ENCODE assay signal across 15 cellular contexts in the genomic region with DNA sequence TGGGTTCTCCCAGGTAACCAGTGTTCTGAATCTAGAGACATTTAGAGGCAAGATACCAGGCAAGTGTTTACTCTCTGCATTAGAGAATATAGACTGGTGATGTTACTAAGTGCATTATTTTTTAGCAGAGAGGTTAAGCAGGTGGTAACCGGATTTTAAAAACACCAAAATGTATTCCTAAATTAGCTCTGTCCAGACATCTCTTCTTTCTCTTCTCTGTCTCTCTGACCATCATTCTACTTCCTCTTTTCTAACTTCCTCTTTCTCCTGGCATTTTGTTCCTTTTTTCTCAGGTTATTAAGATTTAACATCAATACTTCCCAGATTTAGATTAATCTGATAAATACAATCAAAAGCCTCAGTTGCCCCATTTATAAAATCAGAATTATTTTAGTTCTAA. TPM values are rescaled to one million over a fixed set of nuclear protein-coding genes. Genes with fewer than 3 reads are reported as not detected.
DNase-seq lines count a peak whose midpoint lies in the region; ATAC-seq and TF ChIP-seq lines count a peak whose summit lies in the region.
"Had no signal": no experiment of that assay in that cellular context is flagged by ENCODE, and none has a peak within 500 bp of the region (broad histone marks: within the 10 kb centered on the region; RNA-seq: fewer than 3 reads in every experiment).

No MANE protein-coding gene starts in this region.

- H3K36me3 Mint-ChIP-seq in CD14-positive monocyte (peaks cover 0 to 3% of the 10 kb centered on the region in 2 donors), HFFc6 (ENCODE audit: low read depth) (peaks cover 7% of the 10 kb centered on the region; the same call in 1 of the 2 replicates)
- no peaks in the 10 kb centered on the region for H3K36me3 Mint-ChIP-seq in activated naive CD8-positive, alpha-beta T cell treated with anti-CD3 and anti-CD28 coated beads, Interleukin-2, amount 50 U/mL, for 24 hours (ENCODE audit: low read depth)
- H3K36me3 Mint-ChIP-seq: activated naive CD8-positive, alpha-beta T cell treated with anti-CD3 and anti-CD28 coated beads, Interleukin-2, amount 10 ng/mL, durations not matched to agents 7 days and 5 days had no signal

- no peaks in the 10 kb centered on the region for H3K27me3 ChIP-seq in HL-60 (ENCODE audit: insufficient read depth, poor library complexity, severe bottlenecking)
- H3K27me3 ChIP-seq in lower lobe of right lung (ENCODE audit: low read depth), result no peaks in the 10 kb centered on the region

- H3K4me3 ChIP-seq in HL-60 (replicated peaks; ENCODE audit: insufficient read depth, low read length) (no peak overlapping the region), lower lobe of right lung (no peak overlapping the region)

- H3K27me3 Mint-ChIP-seq in CD14-positive monocyte (ENCODE audit: low read depth in 3 of 3) (peaks cover 3 to 15% (median 6%) of the 10 kb centered on the region in 3 donors), HFFc6 (ENCODE audit: insufficient read depth) (peaks cover 28% of the 10 kb centered on the region)
- H3K27me3 Mint-ChIP-seq in activated naive CD8-positive, alpha-beta T cell treated with anti-CD3 and anti-CD28 coated beads, Interleukin-2, amount 50 U/mL, for 24 hours, result peaks cover 26% of the 10 kb centered on the region

- no peaks in the 10 kb centered on the region for H3K4me1 ChIP-seq in lower lobe of right lung

- intact Hi-C loops in CD14-positive monocyte (cut with micrococcal nuclease), result no loop called here
- intact Hi-C loops in lower lobe of right lung (cut with DNase I), result no loop called here

- peak overlapping the region in 1 of 2 donors; percentile 9 for H3K4me3 Mint-ChIP-seq in CD14-positive monocyte
- H3K4me3 Mint-ChIP-seq in HFFc6, result no peak overlapping the region
- H3K4me3 Mint-ChIP-seq in activated naive CD8-positive, alpha-beta T cell treated with anti-CD3 and anti-CD28 coated beads, Interleukin-2, amount 50 U/mL, for 24 hours, result no peak overlapping the region
- H3K4me3 Mint-ChIP-seq: activated naive CD8-positive, alpha-beta T cell treated with anti-CD3 and anti-CD28 coated beads, Interleukin-2, amount 10 ng/mL, durations not matched to agents 7 days and 5 days had no signal

- H3K36me3 ChIP-seq in lower lobe of right lung, result no peaks in the 10 kb centered on the region

- H3K27ac Mint-ChIP-seq in CD14-positive monocyte (peak overlapping the region in 5 of 7 donors; percentile 5 to 77 (median 48)), HFFc6 (no peak overlapping the region)
- H3K27ac Mint-ChIP-seq in activated naive CD8-positive, alpha-beta T cell treated with anti-CD3 and anti-CD28 coated beads, Interleukin-2, amount 50 U/mL, for 24 hours, result no peak overlapping the region
- H3K27ac Mint-ChIP-seq: activated naive CD8-positive, alpha-beta T cell treated with anti-CD3 and anti-CD28 coated beads, Interleukin-2, amount 10 ng/mL, durations not matched to agents 7 days and 5 days had no signal

- peaks cover 9 to 17% (median 11%) of the 10 kb centered on the region in 7 donors for H3K9me3 Mint-ChIP-seq in CD14-positive monocyte
- peaks cover 9% of the 10 kb centered on the region for H3K9me3 Mint-ChIP-seq in HFFc6
- peaks cover 16% of the 10 kb centered on the region for H3K9me3 Mint-ChIP-seq in activated naive CD8-positive, alpha-beta T cell treated with anti-CD3 and anti-CD28 coated beads, Interleukin-2, amount 50 U/mL, for 24 hours

- DNase-seq in CD14-positive monocyte (ENCODE audit: low spot score) (no peak), HL-60 (ENCODE audit: low read depth in 1 of 2, low spot score in 1 of 2) (no peak), SKM-1 (lab: John Stamatoyannopoulos, UW; ENCODE audit: unreplicated experiment) (peak; percentile 82), hypothalamus (lab: John Stamatoyannopoulos, UW) (no peak), lower lobe of right lung (no peak), HFFc6 (no peak)
- no peak for DNase-seq in activated naive CD8-positive, alpha-beta T cell treated with anti-CD3 and anti-CD28 coated beads, Interleukin-2, amount 50 U/mL, for 24 hours
- DNase-seq: activated CD8-positive, alpha-beta memory T cell treated with anti-CD3 and anti-CD28 coated beads, Interleukin-2, amount 50 U/mL, for 4 hours; activated naive CD8-positive, alpha-beta T cell treated with anti-CD3 and anti-CD28 coated beads, Interleukin-2, amount 10 ng/mL, durations not matched to agents 7 days and 5 days; DMS79 treated with DMSO at 0.1 percent for 48 hours; erythroblast; NCI-H345; stimulated activated CD4-positive, alpha-beta T cell treated with anti-CD3 and anti-CD28 coated beads, Interleukin-12 subunit alpha, Interleukin-12 subunit beta, amount 100 ng/mL, for 4 hours; trophoblast cell had no signal

- H3K4me1 Mint-ChIP-seq in CD14-positive monocyte (peaks cover 10% of the 10 kb centered on the region), HFFc6 (ENCODE audit: low read depth) (peaks cover 12% of the 10 kb centered on the region)
- no peaks in the 10 kb centered on the region for H3K4me1 Mint-ChIP-seq in activated naive CD8-positive, alpha-beta T cell treated with anti-CD3 and anti-CD28 coated beads, Interleukin-2, amount 50 U/mL, for 24 hours
- H3K4me1 Mint-ChIP-seq: activated naive CD8-positive, alpha-beta T cell treated with anti-CD3 and anti-CD28 coated beads, Interleukin-2, amount 10 ng/mL, durations not matched to agents 7 days and 5 days had no signal

- TF ChIP-seq CTCF in CD14-positive monocyte (IDR thresholded peaks at IDR 0.05) (no peak), HL-60 (IDR thresholded peaks at IDR 0.05; ENCODE audit: insufficient read depth, low read length) (no peak), lower lobe of right lung (IDR thresholded peaks at IDR 0.05) (no peak), HFFc6 (IDR thresholded peaks at IDR 0.05) (no peak)

- peak; percentile 64 for ATAC-seq in GM19395 (IDR thresholded peaks at IDR 0.05; ENCODE audit: unreplicated experiment)
- ATAC-seq in lower lobe of right lung, result no peak
- ATAC-seq in activated naive CD8-positive, alpha-beta T cell treated with anti-CD3 and anti-CD28 coated beads, Interleukin-2, amount 50 U/mL, for 24 hours, result no peak

- H3K9me3 ChIP-seq in lower lobe of right lung, result no peaks in the 10 kb centered on the region

- H3K27ac ChIP-seq in HL-60 (replicated peaks), result peak overlapping the region; percentile 22; the same call in 1 of the 2 replicates
- no peak overlapping the region for H3K27ac ChIP-seq in lower lobe of right lung

RNA-seq across cellular contexts. Expression of a gene that starts 31.7 kb away (rescaled TPM):
- polyA plus RNA-seq in CD14-positive monocyte, result 10 to 100 TPM; 30.8 to 32.2 TPM
- 77.2 TPM for total RNA-seq in lower lobe of right lung
- total RNA-seq in HFFc6 (2021; fragmentation: NEBNext Ultra II Directional; extraction: Animal tissue kit (Norgen Biotek cat#: 25700)), result 100 to 1,000 TPM in 5 of 6 experiments, 10 to 100 TPM in 1; 98.1 to 111 (median 105) TPM

Comparison
In these comparisons a context has a peak if more than half of its experiments do, and no peak if none do; other contexts are left out.
1. H3K27ac Mint-ChIP-seq: peak in CD14-positive monocyte (5 of 7); none in HFFc6 (single experiment) and activated naive CD8-positive, alpha-beta T cell treated with anti-CD3 and anti-CD28 coated beads, Interleukin-2, amount 50 U/mL, for 24 hours (single experiment).